8 cellular contexts compared by ENCODE assay signal in the genomic region with DNA sequence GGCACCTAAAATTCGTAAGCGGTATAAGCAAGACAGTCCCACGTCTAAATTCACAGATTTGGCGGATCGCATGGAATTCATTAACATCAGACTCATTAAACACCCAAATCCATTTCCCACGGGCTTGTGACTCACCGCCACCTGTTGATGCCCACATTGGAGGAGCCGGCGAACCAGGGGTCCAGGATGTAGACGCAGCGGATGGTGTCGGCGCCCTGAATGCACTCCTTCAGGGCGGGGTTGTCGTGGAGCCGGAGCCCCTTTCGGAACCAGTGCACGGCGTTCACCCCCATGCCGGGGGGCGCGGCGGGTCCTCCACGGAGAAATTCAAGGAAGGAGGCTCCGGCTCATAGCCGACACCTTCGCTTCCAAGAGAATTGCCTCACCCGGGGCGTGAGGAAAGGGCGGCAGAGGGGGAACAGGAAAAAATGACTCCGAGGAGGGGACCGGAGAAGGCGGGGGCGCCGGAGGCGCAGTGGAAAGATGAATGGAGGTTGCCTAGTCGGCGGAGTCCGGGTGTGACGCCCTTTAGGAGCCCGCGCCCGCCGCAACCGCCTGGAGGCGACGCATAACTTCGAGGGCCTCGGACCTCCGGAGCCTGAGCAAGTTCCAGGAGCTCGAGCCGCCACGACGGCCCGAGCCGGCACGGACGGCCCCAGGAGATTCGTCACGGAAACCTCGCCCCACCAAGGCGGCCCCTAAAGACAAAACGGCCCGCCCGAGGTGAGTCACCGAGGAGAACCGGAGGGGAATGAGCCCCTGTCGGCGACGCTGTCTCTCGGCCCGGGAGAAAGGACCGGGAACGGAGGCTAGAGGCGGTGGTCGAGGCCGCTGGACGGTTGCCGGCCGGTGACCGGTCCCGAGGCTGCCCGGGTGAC. TPM values are rescaled to one million over a fixed set of nuclear protein-coding genes. Genes with fewer than 3 reads are reported as not detected.
DNase-seq lines count a peak whose midpoint lies in the region; ATAC-seq and TF ChIP-seq lines count a peak whose summit lies in the region.

No MANE protein-coding gene starts in this region.

- no peak for DNase-seq in BJ (ENCODE audit: low read depth)
- DNase-seq in T1000 (lab: John Stamatoyannopoulos, UW) = peak; percentile 70
- peak; percentile 57 to 69 (median 66) for DNase-seq in body of pancreas
- DNase-seq in kidney epithelial cell (ENCODE audit: low read depth) = peak; percentile 23
- peak; percentile 48 to 55 for DNase-seq in stimulated activated CD4-positive, alpha-beta T cell treated with anti-CD3 and anti-CD28 coated beads, Interleukin-1b, Interleukin-23, amount 100 ng/mL, for 1 hour (ENCODE audit: low read depth in 2 of 2)
- no peak for DNase-seq in 8988T

- POLR2A ChIA-PET in BJ (lab: Charles Lee) = no interaction called here

- H3K27ac ChIP-seq in body of pancreas = peak overlapping the region; percentile 81 to 98 (median 96)

- TF ChIP-seq CTCF in BJ (IDR thresholded peaks at IDR 0.05; ENCODE audit: insufficient read depth, low read depth, low read length) (peak; percentile 16; the same call in 1 of the 2 replicates), body of pancreas (IDR thresholded peaks at IDR 0.05) (peak in 1 of 7 experiments; percentile 7), kidney epithelial cell (IDR thresholded peaks at IDR 0.05; ENCODE audit: insufficient read depth, low read length, poor library complexity, severe bottlenecking) (no peak)

- H3K4me3 ChIP-seq in BJ (ENCODE audit: low read depth, low read length) = peak overlapping the region; percentile 90
- H3K4me3 ChIP-seq in body of pancreas = peak overlapping the region; percentile 66 to 91
- peak overlapping the region; percentile 91 for H3K4me3 ChIP-seq in kidney epithelial cell (ENCODE audit: low read depth, low read length)

- peaks cover 21% of the 10 kb centered on the region for H3K4me1 ChIP-seq in body of pancreas

- 0 to 1% methylated on average over 34 to 83 of the region's 83 CpGs for WGBS in body of pancreas, 2 donors

- ATAC-seq in GM19351 (IDR thresholded peaks at IDR 0.05; ENCODE audit: unreplicated experiment) = peak; percentile 39
- peak; percentile 30 for ATAC-seq in HG03520 (IDR thresholded peaks at IDR 0.05; ENCODE audit: unreplicated experiment)
- ATAC-seq in body of pancreas = peak; percentile 15

- H3K27me3 ChIP-seq in BJ (ENCODE audit: control insufficient read depth, insufficient read depth, low read length) (no peaks in the 10 kb centered on the region), body of pancreas (no peaks in the 10 kb centered on the region), kidney epithelial cell (ENCODE audit: control insufficient read depth, insufficient read depth, low read length) (no peaks in the 10 kb centered on the region)

- intact Hi-C loops in body of pancreas (cut with DNase I) = no loop called here

- no peaks in the 10 kb centered on the region for H3K36me3 ChIP-seq in BJ (ENCODE audit: control insufficient read depth, insufficient read depth, low read length)
- H3K36me3 ChIP-seq in body of pancreas (replicated peaks in 1 of 2; ENCODE audit: insufficient read depth in 1 of 2, low read depth in 2 of 2) = no peaks in the 10 kb centered on the region
- no peaks in the 10 kb centered on the region for H3K36me3 ChIP-seq in kidney epithelial cell (ENCODE audit: control insufficient read depth, insufficient read depth, low read length)

- CTCF ChIA-PET in BJ (lab: Yijun Ruan, JAX) = interaction anchor here (1.3 to 10.5 kb wide), 7 partner anchors 13 to 521 kb away, joined by 3 to 79 read pairs (median 5); no protein-coding TSS in a partner anchor

- H3K9me3 ChIP-seq in body of pancreas = no peaks in the 10 kb centered on the region

- peak; percentile 94 to 97 (median 96) for TF ChIP-seq POLR2A in body of pancreas (IDR thresholded peaks at IDR 0.05)

RNA-seq across cellular contexts. Expression of gene CRY1, which starts 0.4 kb away (rescaled TPM):
- polyA plus RNA-seq in BJ (2011; rRNA removed) = 6.9 and 10.9 TPM in 2 replicates
- polyA minus RNA-seq in BJ (2011; rRNA and poly(A)+ RNA removed) = 3.5 and 3.7 TPM in 2 replicates
- total RNA-seq in body of pancreas (10 to 100 TPM; 12.5 to 15.6 TPM), kidney epithelial cell (20.6 and 21.8 TPM in 2 replicates)

Comparison
In these comparisons a context has a peak if more than half of its experiments do, and no peak if none do; other contexts are left out.
1. DNase-seq: peak in T1000 (single experiment), body of pancreas (4 of 4), kidney epithelial cell (single experiment) and stimulated activated CD4-positive, alpha-beta T cell treated with anti-CD3 and anti-CD28 coated beads, Interleukin-1b, Interleukin-23, amount 100 ng/mL, for 1 hour (2 of 2); none in BJ (single experiment) and 8988T (single experiment).
2. Peak in every context shown above with its lines, with median percentiles within 50 percentile points of each other: H3K4me3 ChIP-seq and ATAC-seq.